Comparison of ENCODE assay signal across 9 cellular contexts in genomic region chr11:86070435-86071056, GRCh38. TPM values are rescaled to one million over a fixed set of nuclear protein-coding genes. Genes with fewer than 3 reads are reported as not detected.
A peak's percentile ranks its signal among the peaks of the same experiment; 100 is the strongest.
DNase-seq lines count a peak whose midpoint lies in the region; ATAC-seq and TF ChIP-seq lines count a peak whose summit lies in the region.
"Had no signal": no experiment of that assay in that cellular context is flagged by ENCODE, and none has a peak within 500 bp of the region (broad histone marks: within the 10 kb centered on the region; RNA-seq: fewer than 3 reads in every experiment).

No MANE protein-coding gene starts in this region.

- H3K27me3 Mint-ChIP-seq in chondrocyte (ENCODE audit: low read depth) = no peaks in the 10 kb centered on the region
- H3K27me3 Mint-ChIP-seq in naive thymus-derived CD4-positive, alpha-beta T cell = peaks cover 0 to 3% (median 0%) of the 10 kb centered on the region in 5 donors

- no peaks in the 10 kb centered on the region for H3K36me3 ChIP-seq in left ventricle myocardium inferior
- peaks cover 0 to 6% (median 0%) of the 10 kb centered on the region in 3 experiments for H3K36me3 ChIP-seq in naive thymus-derived CD4-positive, alpha-beta T cell (ENCODE audit: control insufficient read depth in 2 of 3, insufficient read depth in 3 of 3, low read length in 3 of 3)
- H3K36me3 ChIP-seq: pancreas had no signal

- H3K4me3 Mint-ChIP-seq in chondrocyte (ENCODE audit: unreplicated experiment) = no peak overlapping the region
- H3K4me3 Mint-ChIP-seq in naive thymus-derived CD4-positive, alpha-beta T cell = peak overlapping the region in 5 of 10 donors; percentile 8 to 97 (median 21)

- TF ChIP-seq CTCF in left ventricle myocardium inferior (IDR thresholded peaks at IDR 0.05; ENCODE audit: borderline replicate concordance) (no peak), chondrocyte (IDR thresholded peaks at IDR 0.05) (no peak)

- CTCF ChIA-PET in naive thymus-derived CD4-positive, alpha-beta T cell (lab: Charles Lee) = no interaction called here

- ATAC-seq in Right ventricle myocardium inferior = no peak
- no peak for ATAC-seq in naive thymus-derived CD4-positive, alpha-beta T cell
- no peak for ATAC-seq in HG03354 (IDR thresholded peaks at IDR 0.05; ENCODE audit: poor library complexity, severe bottlenecking, unreplicated experiment)

- H3K36me3 Mint-ChIP-seq in chondrocyte (ENCODE audit: low read depth) = peaks cover 9% of the 10 kb centered on the region
- H3K36me3 Mint-ChIP-seq in naive thymus-derived CD4-positive, alpha-beta T cell = peaks cover 0 to 18% (median 0%) of the 10 kb centered on the region in 5 donors

- no peaks in the 10 kb centered on the region for H3K9me3 ChIP-seq in left ventricle myocardium inferior (replicated peaks)
- H3K9me3 ChIP-seq in naive thymus-derived CD4-positive, alpha-beta T cell (ENCODE audit: control insufficient read depth in 2 of 3, low read length in 3 of 3) = no peaks in the 10 kb centered on the region
- H3K9me3 ChIP-seq: pancreas had no signal

- intact Hi-C loops in left ventricle myocardium inferior (cut with micrococcal nuclease) = no loop called here
- intact Hi-C loops in Right ventricle myocardium inferior (cut with DNase I) = no loop called here
- intact Hi-C loops in naive thymus-derived CD4-positive, alpha-beta T cell (cut with micrococcal nuclease) = no loop called here

- no peak overlapping the region for H3K4me3 ChIP-seq in left ventricle myocardium inferior
- no peak overlapping the region for H3K4me3 ChIP-seq in naive thymus-derived CD4-positive, alpha-beta T cell (ENCODE audit: low read length)

- no peaks in the 10 kb centered on the region for H3K27me3 ChIP-seq in left ventricle myocardium inferior (ENCODE audit: low read depth)
- H3K27me3 ChIP-seq in naive thymus-derived CD4-positive, alpha-beta T cell (ENCODE audit: control insufficient read depth in 2 of 2, insufficient read depth in 2 of 2, low read length in 2 of 2) = no peaks in the 10 kb centered on the region
- H3K27me3 ChIP-seq: pancreas had no signal

- H3K9me3 Mint-ChIP-seq in chondrocyte (ENCODE audit: low read depth) = no peaks in the 10 kb centered on the region
- H3K9me3 Mint-ChIP-seq in naive thymus-derived CD4-positive, alpha-beta T cell = no peaks in the 10 kb centered on the region

- POLR2A ChIA-PET in naive thymus-derived CD4-positive, alpha-beta T cell (lab: Charles Lee) = interaction anchor here (0.8 to 2.9 kb wide), 3 partner anchors 18 to 443 kb away, joined by 3 to 12 read pairs (median 9); partner anchors contain the start of gene TMEM126B

- DNase-seq in left ventricle myocardium inferior (no peak), Right ventricle myocardium inferior (ENCODE audit: missing footprints) (no peak), chondrocyte (ENCODE audit: low spot score) (no peak), DMS153 (lab: John Stamatoyannopoulos, UW) (no peak), SIG-M5 (lab: John Stamatoyannopoulos, UW) (no peak)
- no peak for DNase-seq in naive thymus-derived CD4-positive, alpha-beta T cell
- no peak for DNase-seq in stimulated activated CD4-positive, alpha-beta T cell treated with anti-CD3 and anti-CD28 coated beads, Interleukin-4, amount 100 ng/mL, for 4 hours

- H3K4me1 Mint-ChIP-seq in chondrocyte (ENCODE audit: low read depth) = peaks cover 32% of the 10 kb centered on the region
- peaks cover 18 to 28% (median 22%) of the 10 kb centered on the region in 7 donors for H3K4me1 Mint-ChIP-seq in naive thymus-derived CD4-positive, alpha-beta T cell

- H3K27ac Mint-ChIP-seq in chondrocyte (ENCODE audit: unreplicated experiment) = peak overlapping the region; percentile 100
- peak overlapping the region in 7 of 9 donors; percentile 16 to 97 (median 94) for H3K27ac Mint-ChIP-seq in naive thymus-derived CD4-positive, alpha-beta T cell

- peaks cover 41% of the 10 kb centered on the region for H3K4me1 ChIP-seq in left ventricle myocardium inferior
- H3K4me1 ChIP-seq in naive thymus-derived CD4-positive, alpha-beta T cell (ENCODE audit: control insufficient read depth in 2 of 2, insufficient read depth in 2 of 2, low read length in 2 of 2) = peaks cover 6 to 12% of the 10 kb centered on the region in 2 donors

- H3K27ac ChIP-seq in left ventricle myocardium inferior (replicated peaks) = peak overlapping the region; percentile 98
- H3K27ac ChIP-seq in naive thymus-derived CD4-positive, alpha-beta T cell (ENCODE audit: low read depth, low read length) = no peak overlapping the region

RNA-seq across cellular contexts. Expression of gene PICALM, which starts 1.7 kb away (rescaled TPM):
- total RNA-seq in left ventricle myocardium inferior (133 TPM), Right ventricle myocardium inferior (126 TPM), chondrocyte (319 to 358 TPM (median 328 TPM) in 3 replicates)
- 100 to 1,000 TPM in 4 of 5 experiments, 10 to 100 TPM in 1; 96.7 to 230 (median 102) TPM for total RNA-seq in naive thymus-derived CD4-positive, alpha-beta T cell
- 10 to 100 TPM; 14.6 to 16.1 TPM for polyA plus RNA-seq in naive thymus-derived CD4-positive, alpha-beta T cell
